Comparison of ENCODE assay signal across 11 cellular contexts in the genomic region with DNA sequence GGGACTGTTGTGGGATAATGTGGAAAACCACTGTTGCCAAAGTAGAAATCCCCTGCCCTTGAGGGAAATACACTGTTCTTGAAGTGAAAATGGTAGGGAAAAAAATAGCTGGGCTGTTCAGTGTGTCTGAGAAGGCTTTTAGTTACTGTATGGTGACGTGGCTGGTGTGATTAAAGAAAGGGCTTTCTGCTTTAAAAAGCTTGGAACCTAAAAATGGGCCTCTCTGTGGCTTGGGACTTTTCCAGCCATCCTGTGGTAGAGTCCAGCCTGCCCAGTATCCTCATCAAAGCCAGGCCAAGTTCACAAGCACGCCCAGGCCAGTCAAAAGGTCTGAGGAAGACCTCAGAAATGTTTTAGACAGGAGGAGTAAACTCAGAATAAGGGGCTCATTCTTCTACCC. TPM values are rescaled to one million over a fixed set of nuclear protein-coding genes. Genes with fewer than 3 reads are reported as not detected.
DNase-seq lines count a peak whose midpoint lies in the region; ATAC-seq and TF ChIP-seq lines count a peak whose summit lies in the region.
"Had no signal": no experiment of that assay in that cellular context is flagged by ENCODE, and none has a peak within 500 bp of the region (broad histone marks: within the 10 kb centered on the region; RNA-seq: fewer than 3 reads in every experiment).

No MANE protein-coding gene starts in this region.

- POLR2A ChIA-PET in activated B cell treated with CpG ODN at 0.5 μM for 24 hours (lab: Charles Lee): interaction anchor here (0.7 to 5.4 kb wide), 7 partner anchors 8 to 169 kb away, joined by 3 to 93 read pairs (median 4); no protein-coding TSS in a partner anchor

- TF ChIP-seq CTCF in activated B cell treated with CpG ODN at 0.5 μM for 24 hours (IDR thresholded peaks at IDR 0.05) (no peak), smooth muscle cell (IDR thresholded peaks at IDR 0.05; ENCODE audit: borderline replicate concordance, insufficient read depth, poor library complexity, severe bottlenecking) (no peak), tibial artery (IDR thresholded peaks at IDR 0.05) (no peak), mucosa of descending colon (IDR thresholded peaks at IDR 0.05) (no peak)

- H3K36me3 ChIP-seq in smooth muscle cell (ENCODE audit: low read depth): no peaks in the 10 kb centered on the region
- H3K36me3 ChIP-seq in tibial artery: no peaks in the 10 kb centered on the region
- H3K36me3 ChIP-seq in mucosa of descending colon (ENCODE audit: low read depth): no peaks in the 10 kb centered on the region

- ATAC-seq in activated B cell treated with CpG ODN at 0.5 μM for 24 hours (ENCODE audit: low read depth): no peak
- ATAC-seq in mucosa of descending colon: no peak

- H3K4me3 ChIP-seq in smooth muscle cell (no peak overlapping the region), tibial artery (no peak overlapping the region), mucosa of descending colon (no peak overlapping the region)

- peak overlapping the region; percentile 10 for H3K9ac ChIP-seq in smooth muscle cell (ENCODE audit: low read depth)

- H2AFZ ChIP-seq in smooth muscle cell (ENCODE audit: low read depth): no peak overlapping the region

- peak overlapping the region; percentile 79 for H3K4me2 ChIP-seq in smooth muscle cell

- no peaks in the 10 kb centered on the region for H3K27me3 ChIP-seq in smooth muscle cell (ENCODE audit: low read depth)
- H3K27me3 ChIP-seq in tibial artery: no peaks in the 10 kb centered on the region

- intact Hi-C loops in activated B cell treated with CpG ODN at 0.5 μM for 24 hours (cut with micrococcal nuclease): loop anchor here (5.0 kb wide), 1 partner anchor 482 kb away; no protein-coding TSS in a partner anchor
- intact Hi-C loops in tibial artery (cut with DNase I; ENCODE audit: low total_unique reads): no loop called here
- intact Hi-C loops in mucosa of descending colon (cut with DNase I, micrococcal nuclease): no loop called here

- H3K27me3 Mint-ChIP-seq in activated B cell treated with CpG ODN at 0.5 μM for 24 hours: no peaks in the 10 kb centered on the region
- peaks cover 35% of the 10 kb centered on the region for H3K27me3 Mint-ChIP-seq in T-helper 2 cell treated with Interferon-gamma antibody and Interleukin-4, amounts not matched to agents 5 μg/mL and 100 μg/mL, for 36 hours (ENCODE audit: low read depth)

- H3K4me1 ChIP-seq in smooth muscle cell (ENCODE audit: low read depth) (peaks cover 7% of the 10 kb centered on the region), tibial artery (peaks cover 0 to 53% (median 41%) of the 10 kb centered on the region in 4 donors), mucosa of descending colon (ENCODE audit: low read depth) (peaks cover 23% of the 10 kb centered on the region)

- H3K4me1 Mint-ChIP-seq in activated B cell treated with CpG ODN at 0.5 μM for 24 hours: peaks cover 94% of the 10 kb centered on the region
- H3K4me1 Mint-ChIP-seq in T-helper 2 cell treated with Interferon-gamma antibody and Interleukin-4, amounts not matched to agents 5 μg/mL and 100 μg/mL, for 36 hours (ENCODE audit: low read depth): peaks cover 25% of the 10 kb centered on the region

- 25% methylated on average over 2 of the region's 2 CpGs for WGBS in smooth muscle cell (ENCODE audit: low lambda C conversion rate)

- peak overlapping the region; percentile 53 for H3K4me3 Mint-ChIP-seq in activated B cell treated with CpG ODN at 0.5 μM for 24 hours
- no peak overlapping the region for H3K4me3 Mint-ChIP-seq in T-helper 2 cell treated with Interferon-gamma antibody and Interleukin-4, amounts not matched to agents 5 μg/mL and 100 μg/mL, for 36 hours

- DNase-seq in EL (peak; percentile 76), activated B cell treated with CpG ODN at 0.5 μM for 24 hours (no peak), glomerular visceral epithelial cell (ENCODE audit: extremely low spot score) (peak; percentile 76), smooth muscle cell (lab: John Stamatoyannopoulos, UW; ENCODE audit: unreplicated experiment) (no peak), tibial artery (no peak), mucosa of descending colon (no peak), NCI-H2227 (lab: John Stamatoyannopoulos, UW; ENCODE audit: unreplicated experiment) (no peak)
- DNase-seq in T-helper 2 cell treated with Interferon-gamma antibody and Interleukin-4, amounts not matched to agents 5 μg/mL and 100 μg/mL, for 36 hours (ENCODE audit: low spot score): no peak
- DNase-seq: DMS79, GOT3 had no signal

- H3K27ac ChIP-seq in smooth muscle cell (ENCODE audit: low read depth) (peak overlapping the region; percentile 84), tibial artery (peak overlapping the region in 1 of 2 donors; percentile 58)
- H3K27ac ChIP-seq: HL-60 had no signal

- H3F3A ChIP-seq in smooth muscle cell (ENCODE audit: low read depth): no peaks in the 10 kb centered on the region

- no peaks in the 10 kb centered on the region for H4K20me1 ChIP-seq in smooth muscle cell (ENCODE audit: low read depth)

- peak overlapping the region; percentile 97 for H3K27ac Mint-ChIP-seq in activated B cell treated with CpG ODN at 0.5 μM for 24 hours
- no peak overlapping the region for H3K27ac Mint-ChIP-seq in T-helper 2 cell treated with Interferon-gamma antibody and Interleukin-4, amounts not matched to agents 5 μg/mL and 100 μg/mL, for 36 hours

- H3K9me3 ChIP-seq in smooth muscle cell (replicated peaks; ENCODE audit: low read depth) (no peaks in the 10 kb centered on the region), tibial artery (no peaks in the 10 kb centered on the region), mucosa of descending colon (no peaks in the 10 kb centered on the region)

- H3K79me2 ChIP-seq in smooth muscle cell (ENCODE audit: low read depth): peaks cover 3% of the 10 kb centered on the region

- H3K36me3 Mint-ChIP-seq in activated B cell treated with CpG ODN at 0.5 μM for 24 hours (ENCODE audit: low read depth): peaks cover 20% of the 10 kb centered on the region
- peaks cover 1% of the 10 kb centered on the region for H3K36me3 Mint-ChIP-seq in T-helper 2 cell treated with Interferon-gamma antibody and Interleukin-4, amounts not matched to agents 5 μg/mL and 100 μg/mL, for 36 hours (ENCODE audit: low read depth)

- CTCF ChIA-PET in activated B cell treated with CpG ODN at 0.5 μM for 24 hours (lab: Charles Lee): interaction anchor here (0.9 to 4.3 kb wide), 4 partner anchors 9 to 221 kb away, joined by 3 to 21 read pairs (median 7); no protein-coding TSS in a partner anchor

- H3K9me3 Mint-ChIP-seq in activated B cell treated with CpG ODN at 0.5 μM for 24 hours: no peaks in the 10 kb centered on the region
- no peaks in the 10 kb centered on the region for H3K9me3 Mint-ChIP-seq in T-helper 2 cell treated with Interferon-gamma antibody and Interleukin-4, amounts not matched to agents 5 μg/mL and 100 μg/mL, for 36 hours

RNA-seq across cellular contexts. Expression of gene MGAT5, which starts 6.9 kb away (rescaled TPM):
- total RNA-seq in activated B cell treated with CpG ODN at 0.5 μM for 24 hours: 66.7 and 69.0 TPM in 2 replicates
- total RNA-seq in smooth muscle cell: 33.8 and 49.1 TPM in 2 replicates
- 4.5 and 5.0 TPM in 2 replicates for polyA plus RNA-seq in smooth muscle cell
- 10 to 100 TPM; 56.5 to 75.5 (median 69.7) TPM for total RNA-seq in mucosa of descending colon

Comparison
In these comparisons a context has a peak if more than half of its experiments do, and no peak if none do; other contexts are left out.
1. DNase-seq: peak in EL (single experiment) and glomerular visceral epithelial cell (single experiment); none in activated B cell treated with CpG ODN at 0.5 μM for 24 hours (single experiment), smooth muscle cell (single experiment), T-helper 2 cell treated with Interferon-gamma antibody and Interleukin-4, amounts not matched to agents 5 μg/mL and 100 μg/mL, for 36 hours (single experiment), tibial artery (0 of 2), mucosa of descending colon (0 of 3) and NCI-H2227 (single experiment).